Comparison of ENCODE assay signal across 16 cellular contexts in the genomic region with DNA sequence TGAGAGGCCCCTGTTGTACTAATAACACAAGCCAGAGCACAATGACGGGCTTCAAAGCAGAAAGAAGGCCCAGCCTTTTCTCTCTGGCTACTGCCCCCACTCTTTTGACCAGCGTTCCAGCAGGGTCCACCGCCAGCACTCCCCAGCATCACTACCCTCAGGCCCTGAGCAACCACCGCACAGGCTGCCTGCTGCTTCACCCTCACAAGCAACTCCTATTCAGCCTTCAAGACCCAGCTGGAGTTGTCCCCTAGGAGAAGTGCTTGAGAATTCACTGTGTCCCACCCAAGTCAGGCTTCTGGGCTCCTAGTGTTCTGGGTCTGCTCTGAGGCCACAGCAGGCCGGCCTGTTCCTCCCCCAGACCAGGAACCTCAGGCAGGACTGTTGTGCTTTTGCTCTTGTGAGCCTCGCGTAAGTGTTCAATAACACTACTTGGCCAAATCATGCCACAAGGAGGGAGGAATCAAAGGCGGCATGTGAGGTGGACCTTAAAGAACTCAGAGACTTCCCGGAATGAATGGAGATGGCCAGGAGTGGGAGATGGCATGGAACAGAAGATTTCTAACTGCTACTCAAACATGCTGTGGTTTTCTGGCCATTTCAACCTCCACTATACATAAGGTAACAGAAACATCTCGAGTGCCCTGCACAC.
A peak's percentile ranks its signal among the peaks of the same experiment; 100 is the strongest.
DNase-seq lines count a peak whose midpoint lies in the region; ATAC-seq and TF ChIP-seq lines count a peak whose summit lies in the region.
"Had no signal": no experiment of that assay in that cellular context is flagged by ENCODE, and none has a peak within 500 bp of the region (broad histone marks: within the 10 kb centered on the region; RNA-seq: fewer than 3 reads in every experiment).

No MANE protein-coding gene starts in this region.

- H2AFZ ChIP-seq in OCI-LY1 (ENCODE audit: low read length): no peak overlapping the region

- H3K9ac ChIP-seq in OCI-LY1 (ENCODE audit: low read length): no peak overlapping the region

- no peaks in the 10 kb centered on the region for H3K79me2 ChIP-seq in OCI-LY1 (ENCODE audit: insufficient read depth, low read length)

- H3K4me3 Mint-ChIP-seq in activated CD8-positive, alpha-beta memory T cell treated with anti-CD3 and anti-CD28 coated beads, Interleukin-2, amount 10 ng/mL, durations not matched to agents 7 days and 5 days: no peak overlapping the region
- no peak overlapping the region for H3K4me3 Mint-ChIP-seq in stimulated activated effector memory CD8-positive, alpha-beta T cell treated with anti-CD3 and anti-CD28 coated beads, Interleukin-12 subunit alpha, Interleukin-12 subunit beta, amount 100 ng/mL, for 72 hours
- H3K4me3 Mint-ChIP-seq: activated T-helper 1 cell treated with anti-CD3 and anti-CD28 coated beads, Interleukin-12 subunit alpha, Interleukin-12 subunit beta, Interleukin-2, Interleukin-4 antibody, amounts not matched to agents 30 ng/mL and 10 ng/mL and 1 ng/mL, durations not matched to agents 14 hours and 24 hours and 36 hours had no signal

- no peaks in the 10 kb centered on the region for H3K27me3 ChIP-seq in OCI-LY1 (ENCODE audit: insufficient read depth, low read length)
- no peaks in the 10 kb centered on the region for H3K27me3 ChIP-seq in effector memory CD4-positive, alpha-beta T cell (replicated peaks; ENCODE audit: control insufficient read depth, insufficient read depth, low read length, poor library complexity, severe bottlenecking)
- H3K27me3 ChIP-seq: esophagus squamous epithelium had no signal

- CTCF ChIA-PET in activated CD8-positive, alpha-beta memory T cell treated with anti-CD3 and anti-CD28 coated beads, Interleukin-2, amount 10 ng/mL, durations not matched to agents 7 days and 5 days (lab: Charles Lee): no interaction called here

- no peak for DNase-seq in activated CD8-positive, alpha-beta memory T cell treated with anti-CD3 and anti-CD28 coated beads, Interleukin-2, amount 10 ng/mL, durations not matched to agents 7 days and 5 days
- no peak for DNase-seq in activated CD8-positive, alpha-beta memory T cell treated with anti-CD3 and anti-CD28 coated beads, Interleukin-2, amount 50 U/mL, for 4 hours
- no peak for DNase-seq in effector memory CD4-positive, alpha-beta T cell
- no peak for DNase-seq in stimulated activated effector memory CD8-positive, alpha-beta T cell treated with anti-CD3 and anti-CD28 coated beads, Interleukin-12 subunit alpha, Interleukin-12 subunit beta, amount 100 ng/mL, for 72 hours (ENCODE audit: low spot score in 2 of 2)
- DNase-seq in T1000 (lab: John Stamatoyannopoulos, UW) (no peak), midbrain (lab: John Stamatoyannopoulos, UW) (no peak)
- DNase-seq in effector CD8-positive, alpha-beta T cell (lab: John Stamatoyannopoulos, UW): no peak
- DNase-seq: ACHN; activated CD4-positive, alpha-beta T cell treated with anti-CD3 and anti-CD28 coated beads, Interleukin-2, amount 50 U/mL, for 1 hour; esophagus squamous epithelium; NCI-H2081 treated with DMSO at 0.1 percent for 48 hours; stimulated activated naive CD4-positive, alpha-beta T cell had no signal

- H3K9me3 Mint-ChIP-seq in activated CD8-positive, alpha-beta memory T cell treated with anti-CD3 and anti-CD28 coated beads, Interleukin-2, amount 10 ng/mL, durations not matched to agents 7 days and 5 days (ENCODE audit: low read depth): no peaks in the 10 kb centered on the region
- H3K9me3 Mint-ChIP-seq in stimulated activated effector memory CD8-positive, alpha-beta T cell treated with anti-CD3 and anti-CD28 coated beads, Interleukin-12 subunit alpha, Interleukin-12 subunit beta, amount 100 ng/mL, for 72 hours: no peaks in the 10 kb centered on the region
- H3K9me3 Mint-ChIP-seq: activated T-helper 1 cell treated with anti-CD3 and anti-CD28 coated beads, Interleukin-12 subunit alpha, Interleukin-12 subunit beta, Interleukin-2, Interleukin-4 antibody, amounts not matched to agents 30 ng/mL and 10 ng/mL and 1 ng/mL, durations not matched to agents 14 hours and 24 hours and 36 hours had no signal

- peaks cover 31% of the 10 kb centered on the region for H3K36me3 Mint-ChIP-seq in activated CD8-positive, alpha-beta memory T cell treated with anti-CD3 and anti-CD28 coated beads, Interleukin-2, amount 10 ng/mL, durations not matched to agents 7 days and 5 days
- peaks cover 100% of the 10 kb centered on the region for H3K36me3 Mint-ChIP-seq in stimulated activated effector memory CD8-positive, alpha-beta T cell treated with anti-CD3 and anti-CD28 coated beads, Interleukin-12 subunit alpha, Interleukin-12 subunit beta, amount 100 ng/mL, for 72 hours

- H3K36me3 ChIP-seq in OCI-LY1 (ENCODE audit: insufficient read depth, low read length): peaks cover 95% of the 10 kb centered on the region; the same call in 1 of the 2 replicates
- H3K36me3 ChIP-seq in effector memory CD4-positive, alpha-beta T cell (ENCODE audit: control insufficient read depth, insufficient read depth, low read length): peaks cover 61% of the 10 kb centered on the region

- H3K4me1 Mint-ChIP-seq in activated CD8-positive, alpha-beta memory T cell treated with anti-CD3 and anti-CD28 coated beads, Interleukin-2, amount 10 ng/mL, durations not matched to agents 7 days and 5 days: peaks cover 78% of the 10 kb centered on the region
- peaks cover 98% of the 10 kb centered on the region for H3K4me1 Mint-ChIP-seq in stimulated activated effector memory CD8-positive, alpha-beta T cell treated with anti-CD3 and anti-CD28 coated beads, Interleukin-12 subunit alpha, Interleukin-12 subunit beta, amount 100 ng/mL, for 72 hours

- H3K27me3 Mint-ChIP-seq in activated CD8-positive, alpha-beta memory T cell treated with anti-CD3 and anti-CD28 coated beads, Interleukin-2, amount 10 ng/mL, durations not matched to agents 7 days and 5 days: no peaks in the 10 kb centered on the region

- no peak overlapping the region for H3K4me2 ChIP-seq in OCI-LY1 (ENCODE audit: low read length)
- H3K4me2 ChIP-seq: smooth muscle cell had no signal

- H3K9me2 ChIP-seq in OCI-LY1 (ENCODE audit: low read depth, low read length): no peaks in the 10 kb centered on the region

- H3K4me3 ChIP-seq in OCI-LY1 (ENCODE audit: low read depth, low read length, poor library complexity, severe bottlenecking): no peak overlapping the region
- no peak overlapping the region for H3K4me3 ChIP-seq in effector memory CD4-positive, alpha-beta T cell (ENCODE audit: insufficient read depth, low read depth, low read length, poor library complexity, severe bottlenecking)
- H3K4me3 ChIP-seq: esophagus squamous epithelium, smooth muscle cell had no signal

- H3K27ac Mint-ChIP-seq in activated CD8-positive, alpha-beta memory T cell treated with anti-CD3 and anti-CD28 coated beads, Interleukin-2, amount 10 ng/mL, durations not matched to agents 7 days and 5 days: peak overlapping the region; percentile 48
- peak overlapping the region; percentile 98 for H3K27ac Mint-ChIP-seq in stimulated activated effector memory CD8-positive, alpha-beta T cell treated with anti-CD3 and anti-CD28 coated beads, Interleukin-12 subunit alpha, Interleukin-12 subunit beta, amount 100 ng/mL, for 72 hours

- no peaks in the 10 kb centered on the region for H3K9me3 ChIP-seq in OCI-LY1 (ENCODE audit: low read length)
- H3K9me3 ChIP-seq in effector memory CD4-positive, alpha-beta T cell (ENCODE audit: control insufficient read depth, low read length): no peaks in the 10 kb centered on the region
- H3K9me3 ChIP-seq: esophagus squamous epithelium had no signal

- ATAC-seq in activated CD8-positive, alpha-beta memory T cell treated with anti-CD3 and anti-CD28 coated beads, Interleukin-2, amount 10 ng/mL, durations not matched to agents 7 days and 5 days: no peak
- ATAC-seq in stimulated activated effector memory CD8-positive, alpha-beta T cell treated with anti-CD3 and anti-CD28 coated beads, Interleukin-12 subunit alpha, Interleukin-12 subunit beta, amount 100 ng/mL, for 72 hours: no peak
- ATAC-seq: HCT116 had no signal

- no peak for TF ChIP-seq CTCF in OCI-LY1 (IDR thresholded peaks at IDR 0.05; ENCODE audit: low read length)

- no peaks in the 10 kb centered on the region for H4K20me1 ChIP-seq in OCI-LY1 (ENCODE audit: insufficient read depth, low read length)

- no peaks in the 10 kb centered on the region; the same call in 1 of the 2 replicates for H3F3A ChIP-seq in OCI-LY1 (ENCODE audit: insufficient read depth, low read length)

- peaks cover 20% of the 10 kb centered on the region for H3K4me1 ChIP-seq in OCI-LY1 (ENCODE audit: insufficient read depth, low read length, severe bottlenecking)
- H3K4me1 ChIP-seq in effector memory CD4-positive, alpha-beta T cell (ENCODE audit: control insufficient read depth, insufficient read depth, low read length, poor library complexity, severe bottlenecking): peaks cover 55% of the 10 kb centered on the region

- H3K27ac ChIP-seq in OCI-LY1 (ENCODE audit: low read depth, low read length, poor library complexity, severe bottlenecking): peak overlapping the region; percentile 11
- peak overlapping the region; percentile 40 for H3K27ac ChIP-seq in effector memory CD4-positive, alpha-beta T cell (ENCODE audit: insufficient read depth, low read length, poor library complexity, severe bottlenecking)
